ENCODE assay signal across 1 cellular context in the genomic region with DNA sequence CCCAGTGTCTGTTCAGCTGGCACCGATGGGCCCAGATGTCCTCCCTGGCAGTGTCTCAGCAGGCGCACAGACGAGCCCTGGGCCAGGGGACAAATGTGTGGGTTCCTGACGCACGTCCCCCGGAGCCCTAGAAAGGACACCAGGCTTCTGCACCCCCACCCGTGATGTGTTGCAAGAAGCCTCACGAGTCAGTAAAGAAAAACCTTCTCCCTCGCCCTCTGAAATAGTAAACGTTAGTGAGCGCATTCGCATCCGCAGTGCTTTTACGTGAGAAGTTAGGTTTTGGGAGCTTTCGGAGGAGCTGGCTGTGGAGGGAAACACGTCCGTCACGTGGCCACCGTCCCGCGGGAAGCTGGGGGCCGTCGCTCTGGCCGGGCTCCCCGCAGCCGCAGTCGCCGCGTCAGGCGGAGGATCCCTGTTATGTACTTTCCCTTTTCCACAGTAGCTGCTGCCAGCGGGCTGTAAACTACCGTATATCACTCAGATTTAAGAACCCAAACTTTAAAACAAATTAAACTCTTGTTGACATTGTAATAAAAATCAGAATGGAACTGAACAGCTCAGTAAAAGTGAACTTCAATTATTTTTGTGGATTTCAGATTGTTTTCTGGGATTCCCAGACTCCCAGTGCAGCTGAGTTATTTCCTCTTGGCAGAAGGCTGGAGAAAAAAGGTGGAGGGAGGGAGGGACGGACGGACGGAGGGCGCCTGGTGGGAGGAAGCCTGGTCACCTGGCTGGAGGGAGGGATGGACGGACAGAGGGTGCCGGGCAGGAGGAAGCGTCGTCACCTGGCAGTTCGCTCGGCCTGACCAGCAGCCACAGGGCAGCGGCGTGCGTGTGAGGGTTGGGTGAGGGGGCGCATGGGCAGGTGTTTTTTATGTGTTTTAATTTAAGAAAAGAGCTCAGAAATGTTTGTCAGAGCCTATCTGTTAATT.
TF ChIP-seq lines count a peak whose summit lies in the region.

No MANE protein-coding gene starts in this region.

TF ChIP-seq in GM23338, 12 proteins besides CTCF, POLR2A, EP300 and RAD21 (continued from another document):
- TF ChIP-seq, protein P1, sequence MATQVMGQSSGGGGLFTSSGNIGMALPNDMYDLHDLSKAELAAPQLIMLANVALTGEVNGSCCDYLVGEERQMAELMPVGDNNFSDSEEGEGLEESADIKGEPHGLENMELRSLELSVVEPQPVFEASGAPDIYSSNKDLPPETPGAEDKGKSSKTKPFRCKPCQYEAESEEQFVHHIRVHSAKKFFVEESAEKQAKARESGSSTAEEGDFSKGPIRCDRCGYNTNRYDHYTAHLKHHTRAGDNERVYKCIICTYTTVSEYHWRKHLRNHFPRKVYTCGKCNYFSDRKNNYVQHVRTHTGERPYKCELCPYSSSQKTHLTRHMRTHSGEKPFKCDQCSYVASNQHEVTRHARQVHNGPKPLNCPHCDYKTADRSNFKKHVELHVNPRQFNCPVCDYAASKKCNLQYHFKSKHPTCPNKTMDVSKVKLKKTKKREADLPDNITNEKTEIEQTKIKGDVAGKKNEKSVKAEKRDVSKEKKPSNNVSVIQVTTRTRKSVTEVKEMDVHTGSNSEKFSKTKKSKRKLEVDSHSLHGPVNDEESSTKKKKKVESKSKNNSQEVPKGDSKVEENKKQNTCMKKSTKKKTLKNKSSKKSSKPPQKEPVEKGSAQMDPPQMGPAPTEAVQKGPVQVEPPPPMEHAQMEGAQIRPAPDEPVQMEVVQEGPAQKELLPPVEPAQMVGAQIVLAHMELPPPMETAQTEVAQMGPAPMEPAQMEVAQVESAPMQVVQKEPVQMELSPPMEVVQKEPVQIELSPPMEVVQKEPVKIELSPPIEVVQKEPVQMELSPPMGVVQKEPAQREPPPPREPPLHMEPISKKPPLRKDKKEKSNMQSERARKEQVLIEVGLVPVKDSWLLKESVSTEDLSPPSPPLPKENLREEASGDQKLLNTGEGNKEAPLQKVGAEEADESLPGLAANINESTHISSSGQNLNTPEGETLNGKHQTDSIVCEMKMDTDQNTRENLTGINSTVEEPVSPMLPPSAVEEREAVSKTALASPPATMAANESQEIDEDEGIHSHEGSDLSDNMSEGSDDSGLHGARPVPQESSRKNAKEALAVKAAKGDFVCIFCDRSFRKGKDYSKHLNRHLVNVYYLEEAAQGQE (IDR thresholded peaks at IDR 0.05; ENCODE audit: unreplicated experiment), result no peak
- TF ChIP-seq JUNB (IDR thresholded peaks at IDR 0.05; ENCODE audit: unreplicated experiment) (no peak), NANOG (IDR thresholded peaks at IDR 0.05; ENCODE audit: borderline replicate concordance) (no peak), ZNF114 (CRISPR knock-in tag; IDR thresholded peaks at IDR 0.05) (no peak), EZH2 (IDR thresholded peaks at IDR 0.05; ENCODE audit: low read depth, unreplicated experiment) (no peak), POLR2AphosphoS5 (IDR thresholded peaks at IDR 0.05; ENCODE audit: low read depth) (no peak)
- TF ChIP-seq, protein P2, sequence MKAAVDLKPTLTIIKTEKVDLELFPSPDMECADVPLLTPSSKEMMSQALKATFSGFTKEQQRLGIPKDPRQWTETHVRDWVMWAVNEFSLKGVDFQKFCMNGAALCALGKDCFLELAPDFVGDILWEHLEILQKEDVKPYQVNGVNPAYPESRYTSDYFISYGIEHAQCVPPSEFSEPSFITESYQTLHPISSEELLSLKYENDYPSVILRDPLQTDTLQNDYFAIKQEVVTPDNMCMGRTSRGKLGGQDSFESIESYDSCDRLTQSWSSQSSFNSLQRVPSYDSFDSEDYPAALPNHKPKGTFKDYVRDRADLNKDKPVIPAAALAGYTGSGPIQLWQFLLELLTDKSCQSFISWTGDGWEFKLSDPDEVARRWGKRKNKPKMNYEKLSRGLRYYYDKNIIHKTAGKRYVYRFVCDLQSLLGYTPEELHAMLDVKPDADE (IDR thresholded peaks at IDR 0.05), result no peak
